Comparison of ENCODE assay signal across 22 cellular contexts in genomic region chr1:98077691-98078090, GRCh38.
"Had no signal": no experiment of that assay in that cellular context is flagged by ENCODE, and none has a peak within 500 bp of the region (broad histone marks: within the 10 kb centered on the region; RNA-seq: fewer than 3 reads in every experiment).

No MANE protein-coding gene starts in this region.

- H3K27ac ChIP-seq: brain microvascular endothelial cell, dorsolateral prefrontal cortex, gastrocnemius medialis, heart left ventricle, left lung, thyroid gland, uterus had no signal

- FAIRE-seq: colon, kidney had no signal

- ATAC-seq: activated CD8-positive, alpha-beta T cell treated with anti-CD3 and anti-CD28 coated beads for 36 hours; gastrocnemius medialis; heart left ventricle; left lung had no signal

- H3K27me3 ChIP-seq: brain microvascular endothelial cell, dorsolateral prefrontal cortex, gastrocnemius medialis, heart left ventricle, left lung, thyroid gland, uterus had no signal

- H3K9me3 ChIP-seq: gastrocnemius medialis, heart left ventricle, left lung, thyroid gland, uterus had no signal

- H3K36me3 ChIP-seq: brain microvascular endothelial cell, gastrocnemius medialis, heart left ventricle, left lung, thyroid gland, uterus had no signal

- DNase-seq: activated CD4-positive, alpha-beta T cell treated with anti-CD3 and anti-CD28 coated beads for 48 hours; activated CD4-positive, CD25-positive, alpha-beta regulatory T cell; activated CD8-positive, alpha-beta T cell treated with anti-CD3 and anti-CD28 coated beads for 36 hours; activated naive CD4-positive, alpha-beta T cell treated with Interleukin-2 at 50 U/mL for 16 hours; activated naive CD8-positive, alpha-beta T cell treated with anti-CD3 and anti-CD28 coated beads, Interleukin-2, amount 10 ng/mL, durations not matched to agents 7 days and 5 days; activated T-cell treated with anti-CD3 and anti-CD28 coated beads, Interleukin-2, amount 50 U/mL, for 24 hours; amygdala; brain microvascular endothelial cell; central memory CD4-positive, alpha-beta T cell; dorsolateral prefrontal cortex; gastrocnemius medialis; heart left ventricle; kidney; left lung; naive B cell; stimulated activated CD4-positive, alpha-beta T cell treated with anti-CD3 and anti-CD28 coated beads, Interleukin-12 subunit alpha, Interleukin-12 subunit beta, amount 100 ng/mL, for 4 hours; stimulated activated CD4-positive, alpha-beta T cell treated with anti-CD3 and anti-CD28 coated beads, Interleukin-1b, Interleukin-23, amount 100 ng/mL, for 48 hours; stimulated activated CD8-positive, alpha-beta memory T cell treated with anti-CD3 and anti-CD28 coated beads, Interleukin-4, amount 100 ng/mL, for 48 hours; stimulated activated naive CD4-positive, alpha-beta T cell; thyroid gland; uterus had no signal

- H3K4me3 ChIP-seq: dorsolateral prefrontal cortex, gastrocnemius medialis, heart left ventricle, left lung, thyroid gland, uterus had no signal

- H3K4me1 ChIP-seq: gastrocnemius medialis, heart left ventricle, left lung, thyroid gland, uterus had no signal
